ENCODE assay signal across 25 cellular contexts in the genomic region with DNA sequence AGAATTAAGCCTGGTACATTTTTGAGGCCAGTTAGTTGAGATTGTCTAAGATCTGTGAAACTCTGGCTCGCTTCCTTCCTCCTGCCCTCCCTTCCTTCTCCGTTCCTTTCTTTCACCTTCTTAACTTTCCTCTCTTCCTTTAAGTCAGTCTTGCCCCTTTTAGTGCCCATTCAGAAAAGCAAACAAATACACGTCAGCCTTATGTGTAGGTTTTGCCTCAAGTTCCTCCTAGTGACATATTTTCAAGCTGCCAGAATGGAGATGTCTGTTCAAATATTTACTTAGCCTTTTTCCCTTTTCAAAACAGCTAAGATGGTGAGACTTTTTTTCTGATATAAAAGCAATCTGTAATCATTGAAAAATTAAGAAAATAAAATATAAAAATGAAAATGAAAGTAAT.
DNase-seq lines count a peak whose midpoint lies in the region; ATAC-seq, FAIRE-seq and TF ChIP-seq lines count a peak whose summit lies in the region.
"Had no signal": no experiment of that assay in that cellular context is flagged by ENCODE, and none has a peak within 500 bp of the region (broad histone marks: within the 10 kb centered on the region; RNA-seq: fewer than 3 reads in every experiment).

No MANE protein-coding gene starts in this region.

- H3K9ac ChIP-seq in HUES6 (ENCODE audit: low read length), result peak overlapping the region; percentile 71

- no peaks in the 10 kb centered on the region for H3K27me3 ChIP-seq in HUES6 (ENCODE audit: control insufficient read depth, insufficient read depth, low read length)
- H3K27me3 ChIP-seq: cardiac muscle cell, heart right ventricle had no signal

- H3K36me3 ChIP-seq in HUES6 (ENCODE audit: control insufficient read depth, insufficient read depth, low read length), result no peaks in the 10 kb centered on the region
- H3K36me3 ChIP-seq: cardiac muscle cell, heart right ventricle, lower lobe of right lung had no signal

- no peak for TF ChIP-seq CTCF in C4-2B (conservative IDR thresholded peaks at IDR 0.05)

- peaks cover 12% of the 10 kb centered on the region for H3K4me1 ChIP-seq in HUES6 (ENCODE audit: control insufficient read depth, insufficient read depth, low read length)

- peak overlapping the region; percentile 40; the same call in 1 of the 2 replicates for H3K4me3 ChIP-seq in HUES6 (ENCODE audit: low read depth, low read length)
- H3K4me3 ChIP-seq: cardiac muscle cell, heart right ventricle, lower lobe of right lung, smooth muscle cell had no signal

- peak; percentile 79 for DNase-seq in SHP77 treated with DMSO at 0.1 percent for 48 hours (lab: John Stamatoyannopoulos, UW)
- no peak for DNase-seq in GF-D8 (lab: John Stamatoyannopoulos, UW)
- no peak for DNase-seq in stimulated activated CD4-positive, alpha-beta T cell treated with anti-CD3 and anti-CD28 coated beads, Interleukin-4, amount 100 ng/mL, for 24 hours
- DNase-seq: activated CD4-positive, alpha-beta T cell treated with anti-CD3 and anti-CD28 coated beads for 1 hour; activated naive CD4-positive, alpha-beta T cell treated with Interleukin-2 at 50 U/mL for 16 hours; activated T-cell treated with anti-CD3 and anti-CD28 coated beads, Interleukin-2, amount 50 U/mL, for 4 hours; amygdala; C1 segment of cervical spinal cord; dermis blood vessel endothelial cell; heart right ventricle; immature natural killer cell; KG1; lower lobe of right lung; NCI-H187 treated with DMSO at 0.1 percent for 48 hours; NCI-H446; stimulated activated naive B cell treated with anti-CD40 and anti-IgM and Interleukin-4, amounts not matched to agents 10 μg/mL and 1 μg/mL and 100 μg/mL, for 72 hours had no signal

- peak overlapping the region; percentile 50; the same call in 1 of the 2 replicates for H3K27ac ChIP-seq in C4-2B
- H3K27ac ChIP-seq in HUES6 (ENCODE audit: low read depth, low read length), result peak overlapping the region; percentile 69
- H3K27ac ChIP-seq: cardiac muscle cell, heart right ventricle, lower lobe of right lung had no signal

- FAIRE-seq in islet of Langerhans (lab: Jason Lieb, UNC), result peak; percentile 69
- FAIRE-seq: GM18507, urothelium cell line had no signal

- no peak for ATAC-seq in HG03520 (IDR thresholded peaks at IDR 0.05; ENCODE audit: unreplicated experiment)
- no peak for ATAC-seq in SK-N-SH treated with all-trans-retinoic acid at 6 μM for 48 hours
- ATAC-seq: activated T-cell treated with anti-CD3 and anti-CD28 coated beads, Interleukin-2, amount 50 U/mL, for 4 hours; heart right ventricle; lower lobe of right lung; stimulated activated naive B cell treated with anti-CD40 and anti-IgM and Interleukin-4, amounts not matched to agents 10 μg/mL and 1 μg/mL and 100 μg/mL, for 72 hours had no signal

- no peaks in the 10 kb centered on the region for H3K9me3 ChIP-seq in HUES6 (ENCODE audit: control insufficient read depth, insufficient read depth, low read depth, low read length)
- H3K9me3 ChIP-seq: lower lobe of right lung had no signal

TF ChIP-seq in SK-N-SH treated with all-trans-retinoic acid at 6 μM for 48 hours, 23 proteins besides CTCF, POLR2A, EP300 and RAD21:
- no peak for TF ChIP-seq SNAI2 (CRISPR knock-in tag; IDR thresholded peaks at IDR 0.05)
- no peak for TF ChIP-seq CSDC2 (CRISPR knock-in tag; IDR thresholded peaks at IDR 0.05)
- TF ChIP-seq OSR1 (CRISPR knock-in tag; IDR thresholded peaks at IDR 0.05), result no peak
- TF ChIP-seq, protein P1, sequence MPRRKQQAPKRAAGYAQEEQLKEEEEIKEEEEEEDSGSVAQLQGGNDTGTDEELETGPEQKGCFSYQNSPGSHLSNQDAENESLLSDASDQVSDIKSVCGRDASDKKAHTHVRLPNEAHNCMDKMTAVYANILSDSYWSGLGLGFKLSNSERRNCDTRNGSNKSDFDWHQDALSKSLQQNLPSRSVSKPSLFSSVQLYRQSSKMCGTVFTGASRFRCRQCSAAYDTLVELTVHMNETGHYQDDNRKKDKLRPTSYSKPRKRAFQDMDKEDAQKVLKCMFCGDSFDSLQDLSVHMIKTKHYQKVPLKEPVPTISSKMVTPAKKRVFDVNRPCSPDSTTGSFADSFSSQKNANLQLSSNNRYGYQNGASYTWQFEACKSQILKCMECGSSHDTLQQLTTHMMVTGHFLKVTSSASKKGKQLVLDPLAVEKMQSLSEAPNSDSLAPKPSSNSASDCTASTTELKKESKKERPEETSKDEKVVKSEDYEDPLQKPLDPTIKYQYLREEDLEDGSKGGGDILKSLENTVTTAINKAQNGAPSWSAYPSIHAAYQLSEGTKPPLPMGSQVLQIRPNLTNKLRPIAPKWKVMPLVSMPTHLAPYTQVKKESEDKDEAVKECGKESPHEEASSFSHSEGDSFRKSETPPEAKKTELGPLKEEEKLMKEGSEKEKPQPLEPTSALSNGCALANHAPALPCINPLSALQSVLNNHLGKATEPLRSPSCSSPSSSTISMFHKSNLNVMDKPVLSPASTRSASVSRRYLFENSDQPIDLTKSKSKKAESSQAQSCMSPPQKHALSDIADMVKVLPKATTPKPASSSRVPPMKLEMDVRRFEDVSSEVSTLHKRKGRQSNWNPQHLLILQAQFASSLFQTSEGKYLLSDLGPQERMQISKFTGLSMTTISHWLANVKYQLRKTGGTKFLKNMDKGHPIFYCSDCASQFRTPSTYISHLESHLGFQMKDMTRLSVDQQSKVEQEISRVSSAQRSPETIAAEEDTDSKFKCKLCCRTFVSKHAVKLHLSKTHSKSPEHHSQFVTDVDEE (CRISPR knock-in tag; IDR thresholded peaks at IDR 0.05), result no peak
- TF ChIP-seq ARNTL (CRISPR knock-in tag; IDR thresholded peaks at IDR 0.05; ENCODE audit: borderline replicate concordance, low read depth), result no peak
- TF ChIP-seq ZFP3 (CRISPR knock-in tag; IDR thresholded peaks at IDR 0.05), result no peak
- TF ChIP-seq ESRRG (CRISPR knock-in tag; IDR thresholded peaks at IDR 0.05), result no peak
- TF ChIP-seq BACH2 (CRISPR knock-in tag; IDR thresholded peaks at IDR 0.05; ENCODE audit: borderline replicate concordance), result no peak
- TF ChIP-seq TCF4 (CRISPR knock-in tag; IDR thresholded peaks at IDR 0.05; ENCODE audit: borderline replicate concordance), result no peak
- TF ChIP-seq, protein P2, sequence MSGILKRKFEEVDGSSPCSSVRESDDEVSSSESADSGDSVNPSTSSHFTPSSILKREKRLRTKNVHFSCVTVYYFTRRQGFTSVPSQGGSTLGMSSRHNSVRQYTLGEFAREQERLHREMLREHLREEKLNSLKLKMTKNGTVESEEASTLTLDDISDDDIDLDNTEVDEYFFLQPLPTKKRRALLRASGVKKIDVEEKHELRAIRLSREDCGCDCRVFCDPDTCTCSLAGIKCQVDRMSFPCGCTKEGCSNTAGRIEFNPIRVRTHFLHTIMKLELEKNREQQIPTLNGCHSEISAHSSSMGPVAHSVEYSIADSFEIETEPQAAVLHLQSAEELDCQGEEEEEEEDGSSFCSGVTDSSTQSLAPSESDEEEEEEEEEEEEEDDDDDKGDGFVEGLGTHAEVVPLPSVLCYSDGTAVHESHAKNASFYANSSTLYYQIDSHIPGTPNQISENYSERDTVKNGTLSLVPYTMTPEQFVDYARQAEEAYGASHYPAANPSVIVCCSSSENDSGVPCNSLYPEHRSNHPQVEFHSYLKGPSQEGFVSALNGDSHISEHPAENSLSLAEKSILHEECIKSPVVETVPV (CRISPR knock-in tag; IDR thresholded peaks at IDR 0.05), result no peak
- TF ChIP-seq ZNF70 (CRISPR knock-in tag; IDR thresholded peaks at IDR 0.05), result no peak
- TF ChIP-seq ZNF8 (CRISPR knock-in tag; IDR thresholded peaks at IDR 0.05), result no peak
- no peak for TF ChIP-seq ZNF565 (CRISPR knock-in tag; conservative IDR thresholded peaks at IDR 0.05; ENCODE audit: low read depth)
- TF ChIP-seq RARB (CRISPR knock-in tag; IDR thresholded peaks at IDR 0.05), result no peak
